In genomic region chr9:19471737-19472648, GRCh38 we compare ENCODE assay signal across 8 cellular contexts.
A peak's percentile ranks its signal among the peaks of the same experiment; 100 is the strongest.
DNase-seq lines count a peak whose midpoint lies in the region; ATAC-seq and TF ChIP-seq lines count a peak whose summit lies in the region.

No MANE protein-coding gene starts in this region.

- peak overlapping the region in 3 of 4 donors; percentile 57 to 89 (median 88) for H3K4me3 Mint-ChIP-seq in IgD-negative memory B cell

- no peaks in the 10 kb centered on the region for H3K36me3 Mint-ChIP-seq in IgD-negative memory B cell

- H3K27me3 ChIP-seq in left ventricle myocardium inferior (ENCODE audit: low read depth) = no peaks in the 10 kb centered on the region

- H3K9me3 Mint-ChIP-seq in IgD-negative memory B cell = no peaks in the 10 kb centered on the region

- TF ChIP-seq CTCF in left ventricle myocardium inferior (IDR thresholded peaks at IDR 0.05; ENCODE audit: borderline replicate concordance) = peak; percentile 86

- no peak overlapping the region for H3K27ac Mint-ChIP-seq in IgD-negative memory B cell

- H3K27me3 Mint-ChIP-seq in IgD-negative memory B cell = no peaks in the 10 kb centered on the region

- peaks cover 13% of the 10 kb centered on the region for H3K4me1 ChIP-seq in left ventricle myocardium inferior

- peak; percentile 94 for DNase-seq in ELF-1 (ENCODE audit: low read depth, low spot score)
- DNase-seq in SK-N-DZ (ENCODE audit: low spot score) = peak; percentile 44
- DNase-seq in amniotic epithelial cell (ENCODE audit: low read depth) = peak; percentile 22
- DNase-seq in left ventricle myocardium inferior = peak; percentile 52
- peak; percentile 36 for DNase-seq in renal cortical epithelial cell (ENCODE audit: low read depth)

- peak overlapping the region; percentile 35 for H3K4me3 ChIP-seq in left ventricle myocardium inferior

- intact Hi-C loops in left ventricle myocardium inferior (cut with micrococcal nuclease) = no loop called here

- H3K27ac ChIP-seq in left ventricle myocardium inferior (replicated peaks) = no peak overlapping the region

- no peaks in the 10 kb centered on the region for H3K36me3 ChIP-seq in left ventricle myocardium inferior

- ATAC-seq in GM21619 (IDR thresholded peaks at IDR 0.05; ENCODE audit: unreplicated experiment) (peak; percentile 79), GM18517 (IDR thresholded peaks at IDR 0.05; ENCODE audit: unreplicated experiment) (no peak)

- no peaks in the 10 kb centered on the region for H3K9me3 ChIP-seq in left ventricle myocardium inferior (replicated peaks)

- H3K4me1 Mint-ChIP-seq in IgD-negative memory B cell = peaks cover 4 to 11% (median 9%) of the 10 kb centered on the region in 3 donors

Comparison
In these comparisons a context has a peak if more than half of its experiments do, and no peak if none do; other contexts are left out.
1. DNase-seq: peak in every context shown above with its lines; median percentile 94 in ELF-1; 52 in left ventricle myocardium inferior; 44 in SK-N-DZ; 36 in renal cortical epithelial cell; 22 in amniotic epithelial cell.